In the genomic region with DNA sequence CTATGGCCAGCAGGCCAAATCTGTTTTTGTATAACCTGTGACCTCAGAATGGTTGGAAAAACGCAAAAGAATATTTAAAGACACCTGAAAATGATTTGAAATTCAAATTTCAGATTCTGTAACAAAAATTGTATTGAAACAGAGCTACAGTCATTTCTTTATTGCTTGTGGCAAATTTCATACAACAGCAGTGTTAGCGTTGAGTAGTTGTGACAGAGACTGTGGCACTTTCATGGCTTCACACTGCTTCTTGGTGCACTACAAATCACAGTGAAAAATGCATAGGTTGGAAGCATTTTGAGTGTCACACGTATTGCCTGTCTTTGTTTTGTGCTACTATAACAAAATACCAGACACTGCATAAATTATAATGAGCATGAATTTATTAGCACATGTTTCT, we compare ENCODE assay signal across 25 cellular contexts. TPM values are rescaled to one million over a fixed set of nuclear protein-coding genes. Genes with fewer than 3 reads are reported as not detected.
DNase-seq lines count a peak whose midpoint lies in the region; ATAC-seq and TF ChIP-seq lines count a peak whose summit lies in the region.
"Had no signal": no experiment of that assay in that cellular context is flagged by ENCODE, and none has a peak within 500 bp of the region (broad histone marks: within the 10 kb centered on the region; RNA-seq: fewer than 3 reads in every experiment).

No MANE protein-coding gene starts in this region.

- no peaks in the 10 kb centered on the region; the same call in 2 of the 3 replicates for H3K9me3 Mint-ChIP-seq in GM23338
- H3K9me3 Mint-ChIP-seq: CD4-positive, alpha-beta T cell had no signal

- H3K9me2 ChIP-seq in GM23338 (ENCODE audit: insufficient read depth) = peaks cover 6% of the 10 kb centered on the region; the same call in 1 of the 2 replicates

- in situ Hi-C loops in HAP-1 (cut with MboI; ENCODE audit: low sequenced_read_pairs) = no loop called here

- peaks cover 6% of the 10 kb centered on the region for H3K4me1 Mint-ChIP-seq in GM23338

- no peaks in the 10 kb centered on the region for H3K27me3 Mint-ChIP-seq in GM23338 (ENCODE audit: insufficient read depth, low read depth, poor library complexity)

- H3F3A ChIP-seq in GM23338 (replicated peaks; ENCODE audit: low read depth) = no peaks in the 10 kb centered on the region

- no peak overlapping the region for H3K27ac ChIP-seq in GM23338 (ENCODE audit: low read depth)
- H3K27ac ChIP-seq: A549, BLaER1, KMS-11, Peyer's patch had no signal

- H3K36me3 ChIP-seq in GM23338 (ENCODE audit: insufficient read depth) (no peaks in the 10 kb centered on the region), HAP-1 (replicated peaks) (no peaks in the 10 kb centered on the region)
- H3K36me3 ChIP-seq: BLaER1, Peyer's patch had no signal

- no peaks in the 10 kb centered on the region for H3K79me2 ChIP-seq in GM23338 (replicated peaks; ENCODE audit: insufficient read depth)

- peak overlapping the region; percentile 29; the same call in 1 of the 2 replicates for H2AFZ ChIP-seq in GM23338

- no peak overlapping the region for H3K4me3 Mint-ChIP-seq in GM23338
- H3K4me3 Mint-ChIP-seq: CD4-positive, alpha-beta T cell had no signal

- no peak overlapping the region for H3K4me2 ChIP-seq in GM23338
- H3K4me2 ChIP-seq: A549, BLaER1, KMS-11 had no signal

- no peaks in the 10 kb centered on the region for H3K27me3 ChIP-seq in GM23338 (ENCODE audit: insufficient read depth)
- H3K27me3 ChIP-seq in HAP-1 (ENCODE audit: low read depth) = no peaks in the 10 kb centered on the region
- H3K27me3 ChIP-seq: BLaER1, Peyer's patch had no signal

- DNase-seq in GM23338 (ENCODE audit: low spot score) = no peak
- no peak for DNase-seq in GDM1 (lab: John Stamatoyannopoulos, UW)
- DNase-seq in HAP-1 (ENCODE audit: low spot score in 2 of 2) = no peak
- no peak for DNase-seq in activated CD4-positive, CD25-positive, alpha-beta regulatory T cell (lab: John Stamatoyannopoulos, UW)
- no peak for DNase-seq in Ammon's horn (ENCODE audit: low spot score)
- DNase-seq: CD4-positive, alpha-beta T cell; COR-L47; DMS 273 treated with DMSO at 0.1 percent for 48 hours; DND-41; IMR-90; NCI-H1105 treated with DMSO at 0.1 percent for 48 hours; NCI-H2029 treated with DMSO at 0.1 percent for 48 hours; NCI-H226; NCI-H510A treated with DMSO at 0.1 percent for 48 hours; NCI-H748 treated with DMSO at 0.1 percent for 48 hours; NK-92 treated with Interleukin-12 subunit alpha and Interleukin-12 subunit beta, amount 100 ng/mL, for 24 hours; Peyer's patch had no signal

- H3K9me3 ChIP-seq in HAP-1 = no peaks in the 10 kb centered on the region
- H3K9me3 ChIP-seq: A549, Peyer's patch had no signal

- H3K36me3 Mint-ChIP-seq in GM23338 (ENCODE audit: low read depth) = 0 out of 3 replicates have a peak, but pooled peaks cover 3% of the 10 kb centered on the region

- H3K4me1 ChIP-seq in GM23338 (ENCODE audit: insufficient read depth) (peaks cover 4% of the 10 kb centered on the region), HAP-1 (peaks cover 2% of the 10 kb centered on the region)
- H3K4me1 ChIP-seq: A549, BLaER1, Peyer's patch had no signal

- no peak for TF ChIP-seq CTCF in GM23338 (conservative IDR thresholded peaks at IDR 0.05; ENCODE audit: low read depth in 2 of 2)

- H3K4me3 ChIP-seq in GM23338 (no peak overlapping the region), HAP-1 (no peak overlapping the region)
- H3K4me3 ChIP-seq: A549, BLaER1, Peyer's patch had no signal

- H4K20me1 ChIP-seq in GM23338 (replicated peaks; ENCODE audit: insufficient read depth) = no peaks in the 10 kb centered on the region
- H4K20me1 ChIP-seq: BLaER1 had no signal

- H3K27ac Mint-ChIP-seq in GM23338 = no peak overlapping the region
- H3K27ac Mint-ChIP-seq: CD4-positive, alpha-beta T cell had no signal

- ATAC-seq in GM18519 (IDR thresholded peaks at IDR 0.05; ENCODE audit: low FRiP score, unreplicated experiment) (peak; percentile 50), GM23338 (no peak), HG03159 (IDR thresholded peaks at IDR 0.05; ENCODE audit: unreplicated experiment) (peak; percentile 54)
- ATAC-seq: A549, HCT116, SK-N-SH treated with all-trans-retinoic acid at 6 μM for 48 hours had no signal

TF ChIP-seq in GM23338, 12 proteins besides CTCF, POLR2A, EP300 and RAD21 (continues in another document):
- TF ChIP-seq CREB1 (CRISPR knock-in tag; IDR thresholded peaks at IDR 0.05; ENCODE audit: low read depth) (no peak), ZNF462 (CRISPR knock-in tag; IDR thresholded peaks at IDR 0.05) (no peak)
- TF ChIP-seq, protein P1, sequence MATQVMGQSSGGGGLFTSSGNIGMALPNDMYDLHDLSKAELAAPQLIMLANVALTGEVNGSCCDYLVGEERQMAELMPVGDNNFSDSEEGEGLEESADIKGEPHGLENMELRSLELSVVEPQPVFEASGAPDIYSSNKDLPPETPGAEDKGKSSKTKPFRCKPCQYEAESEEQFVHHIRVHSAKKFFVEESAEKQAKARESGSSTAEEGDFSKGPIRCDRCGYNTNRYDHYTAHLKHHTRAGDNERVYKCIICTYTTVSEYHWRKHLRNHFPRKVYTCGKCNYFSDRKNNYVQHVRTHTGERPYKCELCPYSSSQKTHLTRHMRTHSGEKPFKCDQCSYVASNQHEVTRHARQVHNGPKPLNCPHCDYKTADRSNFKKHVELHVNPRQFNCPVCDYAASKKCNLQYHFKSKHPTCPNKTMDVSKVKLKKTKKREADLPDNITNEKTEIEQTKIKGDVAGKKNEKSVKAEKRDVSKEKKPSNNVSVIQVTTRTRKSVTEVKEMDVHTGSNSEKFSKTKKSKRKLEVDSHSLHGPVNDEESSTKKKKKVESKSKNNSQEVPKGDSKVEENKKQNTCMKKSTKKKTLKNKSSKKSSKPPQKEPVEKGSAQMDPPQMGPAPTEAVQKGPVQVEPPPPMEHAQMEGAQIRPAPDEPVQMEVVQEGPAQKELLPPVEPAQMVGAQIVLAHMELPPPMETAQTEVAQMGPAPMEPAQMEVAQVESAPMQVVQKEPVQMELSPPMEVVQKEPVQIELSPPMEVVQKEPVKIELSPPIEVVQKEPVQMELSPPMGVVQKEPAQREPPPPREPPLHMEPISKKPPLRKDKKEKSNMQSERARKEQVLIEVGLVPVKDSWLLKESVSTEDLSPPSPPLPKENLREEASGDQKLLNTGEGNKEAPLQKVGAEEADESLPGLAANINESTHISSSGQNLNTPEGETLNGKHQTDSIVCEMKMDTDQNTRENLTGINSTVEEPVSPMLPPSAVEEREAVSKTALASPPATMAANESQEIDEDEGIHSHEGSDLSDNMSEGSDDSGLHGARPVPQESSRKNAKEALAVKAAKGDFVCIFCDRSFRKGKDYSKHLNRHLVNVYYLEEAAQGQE (IDR thresholded peaks at IDR 0.05; ENCODE audit: unreplicated experiment) = no peak

RNA-seq across cellular contexts. Expression of gene PARM1, which starts 12.2 kb away (rescaled TPM):
- 9.4 and 10.4 TPM in 2 replicates for total RNA-seq in GM23338 (2014; rRNA removed; shearing (Covaris generic))
- 4.3 and 4.9 TPM in 2 replicates for polyA plus RNA-seq in GM23338 (2016; fragmentation: Nextera tagmentation; extraction: Ambion mirVana)
- total RNA-seq: T-helper 2 cell treated with Interferon-gamma antibody and Interleukin-4, amounts not matched to agents 100 ng/mL and 5 ng/mL, for 36 hours had no signal
